Comparison of ENCODE assay signal across 1 cellular context in the genomic region with DNA sequence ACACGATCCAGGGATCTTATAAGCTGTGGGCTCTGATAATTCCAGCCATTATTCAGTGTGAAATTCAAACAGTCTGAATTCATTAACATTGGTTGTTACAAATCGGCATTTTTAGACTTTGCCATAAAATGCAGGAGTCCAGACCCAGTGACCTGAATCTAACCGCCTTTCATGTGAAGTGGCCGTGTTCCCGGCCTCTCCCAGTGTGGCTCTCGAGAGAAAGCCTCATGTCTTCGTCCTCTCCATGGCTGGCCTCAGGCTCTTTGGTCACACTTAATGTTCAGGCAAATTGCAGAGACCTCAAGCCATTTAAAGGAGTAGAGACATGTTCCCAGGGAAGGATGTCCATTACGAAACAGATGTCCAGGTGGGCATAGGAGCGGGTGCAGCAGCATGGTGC.
TF ChIP-seq lines count a peak whose summit lies in the region.

No MANE protein-coding gene starts in this region.

TF ChIP-seq in GM23338, 12 proteins besides CTCF, POLR2A, EP300 and RAD21 (continued from another document):
- TF ChIP-seq, protein P1, sequence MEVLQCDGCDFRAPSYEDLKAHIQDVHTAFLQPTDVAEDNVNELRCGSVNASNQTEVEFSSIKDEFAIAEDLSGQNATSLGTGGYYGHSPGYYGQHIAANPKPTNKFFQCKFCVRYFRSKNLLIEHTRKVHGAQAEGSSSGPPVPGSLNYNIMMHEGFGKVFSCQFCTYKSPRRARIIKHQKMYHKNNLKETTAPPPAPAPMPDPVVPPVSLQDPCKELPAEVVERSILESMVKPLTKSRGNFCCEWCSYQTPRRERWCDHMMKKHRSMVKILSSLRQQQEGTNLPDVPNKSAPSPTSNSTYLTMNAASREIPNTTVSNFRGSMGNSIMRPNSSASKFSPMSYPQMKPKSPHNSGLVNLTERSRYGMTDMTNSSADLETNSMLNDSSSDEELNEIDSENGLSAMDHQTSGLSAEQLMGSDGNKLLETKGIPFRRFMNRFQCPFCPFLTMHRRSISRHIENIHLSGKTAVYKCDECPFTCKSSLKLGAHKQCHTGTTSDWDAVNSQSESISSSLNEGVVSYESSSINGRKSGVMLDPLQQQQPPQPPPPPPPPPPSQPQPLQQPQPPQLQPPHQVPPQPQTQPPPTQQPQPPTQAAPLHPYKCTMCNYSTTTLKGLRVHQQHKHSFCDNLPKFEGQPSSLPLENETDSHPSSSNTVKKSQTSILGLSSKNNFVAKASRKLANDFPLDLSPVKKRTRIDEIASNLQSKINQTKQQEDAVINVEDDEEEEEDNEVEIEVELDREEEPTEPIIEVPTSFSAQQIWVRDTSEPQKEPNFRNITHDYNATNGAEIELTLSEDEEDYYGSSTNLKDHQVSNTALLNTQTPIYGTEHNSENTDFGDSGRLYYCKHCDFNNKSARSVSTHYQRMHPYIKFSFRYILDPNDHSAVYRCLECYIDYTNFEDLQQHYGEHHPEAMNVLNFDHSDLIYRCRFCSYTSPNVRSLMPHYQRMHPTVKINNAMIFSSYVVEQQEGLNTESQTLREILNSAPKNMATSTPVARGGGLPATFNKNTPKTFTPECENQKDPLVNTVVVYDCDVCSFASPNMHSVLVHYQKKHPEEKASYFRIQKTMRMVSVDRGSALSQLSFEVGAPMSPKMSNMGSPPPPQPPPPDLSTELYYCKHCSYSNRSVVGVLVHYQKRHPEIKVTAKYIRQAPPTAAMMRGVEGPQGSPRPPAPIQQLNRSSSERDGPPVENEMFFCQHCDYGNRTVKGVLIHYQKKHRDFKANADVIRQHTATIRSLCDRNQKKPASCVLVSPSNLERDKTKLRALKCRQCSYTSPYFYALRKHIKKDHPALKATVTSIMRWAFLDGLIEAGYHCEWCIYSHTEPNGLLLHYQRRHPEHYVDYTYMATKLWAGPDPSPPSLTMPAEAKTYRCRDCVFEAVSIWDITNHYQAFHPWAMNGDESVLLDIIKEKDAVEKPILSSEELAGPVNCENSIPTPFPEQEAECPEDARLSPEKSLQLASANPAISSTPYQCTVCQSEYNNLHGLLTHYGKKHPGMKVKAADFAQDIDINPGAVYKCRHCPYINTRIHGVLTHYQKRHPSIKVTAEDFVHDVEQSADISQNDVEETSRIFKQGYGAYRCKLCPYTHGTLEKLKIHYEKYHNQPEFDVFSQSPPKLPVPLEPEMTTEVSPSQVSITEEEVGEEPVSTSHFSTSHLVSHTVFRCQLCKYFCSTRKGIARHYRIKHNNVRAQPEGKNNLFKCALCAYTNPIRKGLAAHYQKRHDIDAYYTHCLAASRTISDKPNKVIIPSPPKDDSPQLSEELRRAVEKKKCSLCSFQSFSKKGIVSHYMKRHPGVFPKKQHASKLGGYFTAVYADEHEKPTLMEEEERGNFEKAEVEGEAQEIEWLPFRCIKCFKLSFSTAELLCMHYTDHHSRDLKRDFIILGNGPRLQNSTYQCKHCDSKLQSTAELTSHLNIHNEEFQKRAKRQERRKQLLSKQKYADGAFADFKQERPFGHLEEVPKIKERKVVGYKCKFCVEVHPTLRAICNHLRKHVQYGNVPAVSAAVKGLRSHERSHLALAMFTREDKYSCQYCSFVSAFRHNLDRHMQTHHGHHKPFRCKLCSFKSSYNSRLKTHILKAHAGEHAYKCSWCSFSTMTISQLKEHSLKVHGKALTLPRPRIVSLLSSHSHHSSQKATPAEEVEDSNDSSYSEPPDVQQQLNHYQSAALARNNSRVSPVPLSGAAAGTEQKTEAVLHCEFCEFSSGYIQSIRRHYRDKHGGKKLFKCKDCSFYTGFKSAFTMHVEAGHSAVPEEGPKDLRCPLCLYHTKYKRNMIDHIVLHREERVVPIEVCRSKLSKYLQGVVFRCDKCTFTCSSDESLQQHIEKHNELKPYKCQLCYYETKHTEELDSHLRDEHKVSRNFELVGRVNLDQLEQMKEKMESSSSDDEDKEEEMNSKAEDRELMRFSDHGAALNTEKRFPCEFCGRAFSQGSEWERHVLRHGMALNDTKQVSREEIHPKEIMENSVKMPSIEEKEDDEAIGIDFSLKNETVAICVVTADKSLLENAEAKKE (CRISPR knock-in tag; IDR thresholded peaks at IDR 0.05), result no peak
- TF ChIP-seq EZH2 (IDR thresholded peaks at IDR 0.05; ENCODE audit: low read depth, unreplicated experiment) (no peak), NANOG (IDR thresholded peaks at IDR 0.05; ENCODE audit: borderline replicate concordance) (no peak)
TF ChIP-seq in GM23338: peak in this region for 0.
